16 cellular contexts compared by ENCODE assay signal in genomic region chr1:67921725-67922489, GRCh38.
"Had no signal": no experiment of that assay in that cellular context is flagged by ENCODE, and none has a peak within 500 bp of the region (broad histone marks: within the 10 kb centered on the region; RNA-seq: fewer than 3 reads in every experiment).

No MANE protein-coding gene starts in this region.

- ATAC-seq: activated CD8-positive, alpha-beta T cell treated with anti-CD3 and anti-CD28 coated beads, Interleukin-2, amount 10 ng/mL, durations not matched to agents 7 days and 5 days had no signal

- H3K4me1 ChIP-seq: stomach had no signal

- H3K36me3 ChIP-seq: stomach, thoracic aorta had no signal

- H3K27ac ChIP-seq: coronary artery, stomach, thoracic aorta, VCaP had no signal

- H3K4me3 ChIP-seq: coronary artery, stomach, thoracic aorta had no signal

- H3K9me3 ChIP-seq: stomach, thoracic aorta had no signal

- FAIRE-seq: astrocyte, kidney, urothelium cell line had no signal

- DNase-seq: activated CD4-positive, alpha-beta T cell treated with anti-CD3 and anti-CD28 coated beads for 48 hours; activated CD8-positive, alpha-beta memory T cell treated with anti-CD3 and anti-CD28 coated beads, Interleukin-2, amount 50 U/mL, for 48 hours; activated CD8-positive, alpha-beta T cell treated with anti-CD3 and anti-CD28 coated beads, Interleukin-2, amount 10 ng/mL, durations not matched to agents 7 days and 5 days; activated naive CD8-positive, alpha-beta T cell treated with anti-CD3 and anti-CD28 coated beads, Interleukin-2, amount 10 ng/mL, durations not matched to agents 7 days and 5 days; caudate nucleus; effector CD8-positive, alpha-beta T cell; head of caudate nucleus; kidney; nephron progenitor cell; stimulated activated CD4-positive, alpha-beta T cell treated with anti-CD3 and anti-CD28 coated beads, Interleukin-4, amount 100 ng/mL, for 4 hours; stomach had no signal

- H3K27me3 ChIP-seq: stomach had no signal
